Comparison of ENCODE assay signal across 8 cellular contexts in genomic region chr10:79221110-79222051, GRCh38.
A peak's percentile ranks its signal among the peaks of the same experiment; 100 is the strongest.
DNase-seq lines count a peak whose midpoint lies in the region; ATAC-seq, FAIRE-seq and TF ChIP-seq lines count a peak whose summit lies in the region.

No MANE protein-coding gene starts in this region.

- H3K27ac ChIP-seq in dorsolateral prefrontal cortex (peak overlapping the region; percentile 1 to 91 (median 83)), layer of hippocampus (ENCODE audit: low read depth, low read length) (peak overlapping the region; percentile 66), small intestine (ENCODE audit: low read depth in 1 of 2, low read length in 1 of 2) (peak overlapping the region; percentile 13 to 66)

- H3K27me3 ChIP-seq in dorsolateral prefrontal cortex = no peaks in the 10 kb centered on the region
- H3K27me3 ChIP-seq in layer of hippocampus (ENCODE audit: control insufficient read depth, insufficient read depth, low read length) = no peaks in the 10 kb centered on the region
- H3K27me3 ChIP-seq in small intestine (ENCODE audit: control insufficient read depth in 2 of 2, insufficient read depth in 2 of 2, low read length in 2 of 2) = no peaks in the 10 kb centered on the region

- DNase-seq in NCI-H1694 treated with DMSO at 0.1 percent for 48 hours (lab: John Stamatoyannopoulos, UW) = peak; percentile 92
- DNase-seq in dorsolateral prefrontal cortex = peak; percentile 57 to 84 (median 76)
- DNase-seq in small intestine = peak; percentile 75

- 24 to 44% (median 42%) methylated on average over 29 to 38 of the region's 38 CpGs for WGBS in small intestine, 3 donors

- no peak for FAIRE-seq in small intestine (lab: Jason Lieb, UNC)

- intact Hi-C loops in dorsolateral prefrontal cortex (cut with DNase I) = loop anchor here (2.0 to 10.0 kb wide), 4 partner anchors 21 to 126 kb away; partner anchors contain the start of gene PPIF (in 1 of the 2)

- peak in 32 of 56 donors; percentile 7 to 51 (median 32) for TF ChIP-seq CTCF in dorsolateral prefrontal cortex (IDR thresholded peaks at IDR 0.05 in 54 of 56, conservative IDR thresholded peaks at IDR 0.05 in 2 of 56; ENCODE audit: low read depth in 1 of 56, partially characterized antibody in 56 of 56)

- H3K4me3 ChIP-seq in dorsolateral prefrontal cortex (peak overlapping the region in 24 of 59 donors; percentile 3 to 44 (median 22)), small intestine (ENCODE audit: low read depth in 1 of 2, low read length in 2 of 2) (no peak overlapping the region)

- peaks cover 2 to 8% of the 10 kb centered on the region in 2 donors for H3K36me3 ChIP-seq in small intestine (ENCODE audit: control insufficient read depth in 2 of 2, insufficient read depth in 2 of 2, low read length in 2 of 2)

- H3K9me3 ChIP-seq in small intestine (ENCODE audit: control insufficient read depth, low read depth) = no peaks in the 10 kb centered on the region

- ATAC-seq in GM21786 (IDR thresholded peaks at IDR 0.05; ENCODE audit: unreplicated experiment) (no peak), GM18861 (IDR thresholded peaks at IDR 0.05; ENCODE audit: unreplicated experiment) (no peak), HG02938 (IDR thresholded peaks at IDR 0.05; ENCODE audit: unreplicated experiment) (no peak), GM21367 (IDR thresholded peaks at IDR 0.05; ENCODE audit: unreplicated experiment) (no peak)

- H3K4me1 ChIP-seq in small intestine (ENCODE audit: control insufficient read depth in 2 of 2, insufficient read depth in 1 of 2, low read depth in 1 of 2, low read length in 1 of 2) = peaks cover 0 to 2% of the 10 kb centered on the region in 2 donors
